16 cellular contexts compared by ENCODE assay signal in the genomic region with DNA sequence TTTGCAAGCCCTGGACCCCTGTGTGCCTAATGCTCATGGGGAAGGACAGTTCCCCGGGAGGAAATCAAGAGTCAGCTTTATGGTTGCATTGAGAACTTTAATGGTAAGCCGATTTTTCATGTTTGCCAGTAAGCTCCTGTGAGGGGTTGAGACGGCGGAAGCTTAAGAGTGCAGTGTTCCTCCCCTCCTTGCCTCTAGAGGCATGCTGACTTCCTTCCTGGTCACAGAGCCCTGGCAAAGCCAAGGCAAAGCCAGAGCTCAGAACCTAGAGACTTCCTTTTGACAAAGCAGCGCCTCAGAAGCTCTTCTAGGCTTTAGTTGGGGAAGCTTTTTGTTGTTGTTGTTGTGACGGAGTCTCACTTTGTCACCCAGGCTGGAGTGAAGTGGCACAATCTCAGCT. TPM values are rescaled to one million over a fixed set of nuclear protein-coding genes. Genes with fewer than 3 reads are reported as not detected.
DNase-seq lines count a peak whose midpoint lies in the region; ATAC-seq and TF ChIP-seq lines count a peak whose summit lies in the region.
"Had no signal": no experiment of that assay in that cellular context is flagged by ENCODE, and none has a peak within 500 bp of the region (broad histone marks: within the 10 kb centered on the region; RNA-seq: fewer than 3 reads in every experiment).

No MANE protein-coding gene starts in this region.

- H2AK5ac ChIP-seq in H9 (ENCODE audit: insufficient read length, low read length) = no peak overlapping the region

- H3K36me3 Mint-ChIP-seq in activated CD4-positive, alpha-beta T cell treated with anti-CD3 and anti-CD28 coated beads for 36 hours (ENCODE audit: low read depth) = no peaks in the 10 kb centered on the region
- H3K36me3 Mint-ChIP-seq in H9 (ENCODE audit: insufficient read depth in 1 of 3, low read depth in 3 of 3) (no peaks in the 10 kb centered on the region; a peak in 1 of 7 replicates), activated B cell treated with CpG ODN at 0.5 μM for 24 hours (ENCODE audit: low read depth) (no peaks in the 10 kb centered on the region)

- H3K56ac ChIP-seq in H9 (ENCODE audit: insufficient read length, low read depth, low read length) = no peak overlapping the region

- DNase-seq in activated CD4-positive, alpha-beta T cell treated with anti-CD3 and anti-CD28 coated beads for 36 hours = peak; percentile 46
- no peak for DNase-seq in activated CD4-positive, alpha-beta T cell treated with anti-CD3 and anti-CD28 coated beads, Interleukin-2, amount 50 U/mL, for 1 hour
- DNase-seq in H9 (peak; percentile 69), activated B cell treated with CpG ODN at 0.5 μM for 24 hours (no peak), lower lobe of right lung (no peak), kidney tubule cell (ENCODE audit: low spot score) (no peak), NCI-H510A treated with DMSO at 0.1 percent for 48 hours (lab: John Stamatoyannopoulos, UW) (no peak)
- DNase-seq: NCI-H2227 treated with DMSO at 0.1 percent for 48 hours had no signal

- POLR2A ChIA-PET in activated CD4-positive, alpha-beta T cell treated with anti-CD3 and anti-CD28 coated beads for 36 hours (lab: Charles Lee) = interaction anchor here (0.6 kb wide), 2 partner anchors 59 to 203 kb away, joined by 3 read pairs; partner anchors contain the start of gene RDM1
- POLR2A ChIA-PET in activated B cell treated with CpG ODN at 0.5 μM for 24 hours (lab: Charles Lee) = interaction anchor here (0.7 to 1.2 kb wide), 2 partner anchors 8 to 664 kb away, joined by 3 to 5 read pairs; partner anchors contain the start of gene CCL5

- H3K9me3 ChIP-seq in H9 (ENCODE audit: control insufficient read depth, low read depth, low read length) = no peaks in the 10 kb centered on the region
- no peaks in the 10 kb centered on the region for H3K9me3 ChIP-seq in lower lobe of right lung
- H3K9me3 ChIP-seq: A549, prostate gland had no signal

- H2BK5ac ChIP-seq in H9 (ENCODE audit: insufficient read length, low read length) = no peak overlapping the region

- H4K20me1 ChIP-seq in H9 (ENCODE audit: control insufficient read depth, insufficient read depth, insufficient read length) = no peaks in the 10 kb centered on the region

- peak; percentile 90 for ATAC-seq in activated CD4-positive, alpha-beta T cell treated with anti-CD3 and anti-CD28 coated beads for 36 hours
- ATAC-seq in activated B cell treated with CpG ODN at 0.5 μM for 24 hours (ENCODE audit: low read depth) (peak; percentile 45), lower lobe of right lung (peak in 1 of 2 donors; percentile 50), GM18858 (IDR thresholded peaks at IDR 0.05; ENCODE audit: unreplicated experiment) (no peak)

- H3K4ac ChIP-seq in H9 (ENCODE audit: low read depth, low read length) = no peak overlapping the region

- no peak overlapping the region for H2AFZ ChIP-seq in H9 (ENCODE audit: low read length)

- H3K27me3 Mint-ChIP-seq in activated CD4-positive, alpha-beta T cell treated with anti-CD3 and anti-CD28 coated beads for 36 hours = no peaks in the 10 kb centered on the region
- H3K27me3 Mint-ChIP-seq in H9 (ENCODE audit: low read depth) (no peaks in the 10 kb centered on the region; the same call in 1 of the 2 replicates), activated B cell treated with CpG ODN at 0.5 μM for 24 hours (no peaks in the 10 kb centered on the region)

- H2BK120ac ChIP-seq in H9 (ENCODE audit: low read depth, low read length, poor library complexity, severe bottlenecking) = no peak overlapping the region

- H3K4me1 ChIP-seq in H9 (ENCODE audit: insufficient read depth, low read length) = peaks cover 3% of the 10 kb centered on the region; the same call in 1 of the 2 replicates
- peaks cover 10% of the 10 kb centered on the region for H3K4me1 ChIP-seq in lower lobe of right lung
- H3K4me1 ChIP-seq: prostate gland had no signal

- H4K5ac ChIP-seq in H9 (ENCODE audit: insufficient read length, low read depth, low read length) = no peak overlapping the region

- H3K27ac ChIP-seq in H9 (ENCODE audit: insufficient read length, low read depth, low read length) (no peak overlapping the region), lower lobe of right lung (no peak overlapping the region)
- H3K27ac ChIP-seq: A549, KMS-11, prostate gland had no signal

- H3K27me3 ChIP-seq in H9 (ENCODE audit: insufficient read depth, low read length) (no peaks in the 10 kb centered on the region), lower lobe of right lung (ENCODE audit: low read depth) (no peaks in the 10 kb centered on the region)

- H3K9ac ChIP-seq in H9 (ENCODE audit: extremely low read depth, insufficient read length, low read length) = no peak overlapping the region
- H3K9ac ChIP-seq: KMS-11 had no signal

- no peak overlapping the region for H3K18ac ChIP-seq in H9 (ENCODE audit: insufficient read length, low read depth, low read length)

- H3K27ac Mint-ChIP-seq in activated CD4-positive, alpha-beta T cell treated with anti-CD3 and anti-CD28 coated beads for 36 hours = no peak overlapping the region
- H3K27ac Mint-ChIP-seq in H9 (no peak overlapping the region), activated B cell treated with CpG ODN at 0.5 μM for 24 hours (no peak overlapping the region)

- H2BK12ac ChIP-seq in H9 (ENCODE audit: insufficient read length, low read depth, low read length) = no peak overlapping the region

- H4K8ac ChIP-seq in H9 (replicated peaks; ENCODE audit: insufficient read length, low read depth, low read length) = no peak overlapping the region

- peaks cover 18% of the 10 kb centered on the region for H3K4me1 Mint-ChIP-seq in activated CD4-positive, alpha-beta T cell treated with anti-CD3 and anti-CD28 coated beads for 36 hours
- peaks cover 8 to 13% of the 10 kb centered on the region in 2 experiments for H3K4me1 Mint-ChIP-seq in H9
- H3K4me1 Mint-ChIP-seq in activated B cell treated with CpG ODN at 0.5 μM for 24 hours = peaks cover 14% of the 10 kb centered on the region

- TF ChIP-seq CTCF in H9 (conservative IDR thresholded peaks at IDR 0.05) = peak; percentile 37; the same call in 1 of the 3 replicates
- no peak for TF ChIP-seq CTCF in activated B cell treated with CpG ODN at 0.5 μM for 24 hours (IDR thresholded peaks at IDR 0.05)
- peak; percentile 7 for TF ChIP-seq CTCF in lower lobe of right lung (IDR thresholded peaks at IDR 0.05)

- H3K4me2 ChIP-seq in H9 (ENCODE audit: insufficient read depth, insufficient read length, low read length) = no peak overlapping the region
- H3K4me2 ChIP-seq: A549, KMS-11 had no signal

- H3K4me3 Mint-ChIP-seq in activated CD4-positive, alpha-beta T cell treated with anti-CD3 and anti-CD28 coated beads for 36 hours = no peak overlapping the region
- H3K4me3 Mint-ChIP-seq in H9 (no peak overlapping the region), activated B cell treated with CpG ODN at 0.5 μM for 24 hours (no peak overlapping the region)

- H4K91ac ChIP-seq in H9 (ENCODE audit: insufficient read length, low read depth, low read length) = no peak overlapping the region

- H3K14ac ChIP-seq in H9 (ENCODE audit: insufficient read depth, low read length) = no peak overlapping the region

- H3K79me2 ChIP-seq in H9 (ENCODE audit: insufficient read depth, low read length) = no peaks in the 10 kb centered on the region

- CTCF ChIA-PET in activated CD4-positive, alpha-beta T cell treated with anti-CD3 and anti-CD28 coated beads for 36 hours (lab: Charles Lee) = interaction anchor here (0.5 to 1.8 kb wide), 9 partner anchors 10 to 172 kb away, joined by 3 to 5 read pairs (median 3); partner anchors contain the start of gene RDM1
- CTCF ChIA-PET in activated B cell treated with CpG ODN at 0.5 μM for 24 hours (lab: Charles Lee) = no interaction called here

- no peaks in the 10 kb centered on the region for H3K23me2 ChIP-seq in H9 (ENCODE audit: insufficient read length, low read depth, low read length, poor library complexity, severe bottlenecking)

- no peaks in the 10 kb centered on the region for H3K9me3 Mint-ChIP-seq in activated CD4-positive, alpha-beta T cell treated with anti-CD3 and anti-CD28 coated beads for 36 hours (ENCODE audit: low read depth)
- H3K9me3 Mint-ChIP-seq in H9 (no peaks in the 10 kb centered on the region), activated B cell treated with CpG ODN at 0.5 μM for 24 hours (no peaks in the 10 kb centered on the region)

- no peaks in the 10 kb centered on the region for H3K79me1 ChIP-seq in H9 (ENCODE audit: insufficient read depth, low read depth, low read length, poor library complexity, severe bottlenecking)

- no peak overlapping the region for H3K23ac ChIP-seq in H9 (ENCODE audit: insufficient read length, low read depth, low read length)

- no peak overlapping the region for H2BK20ac ChIP-seq in H9 (ENCODE audit: low read depth, low read length, poor library complexity, severe bottlenecking)

- intact Hi-C loops in activated CD4-positive, alpha-beta T cell treated with anti-CD3 and anti-CD28 coated beads for 36 hours (cut with DNase I, micrococcal nuclease) = no loop called here
- intact Hi-C loops in activated B cell treated with CpG ODN at 0.5 μM for 24 hours (cut with micrococcal nuclease) (no loop called here), lower lobe of right lung (cut with DNase I) (no loop called here)

- H3K4me3 ChIP-seq in lower lobe of right lung = no peak overlapping the region
- H3K4me3 ChIP-seq: A549, prostate gland had no signal

- H3T11ph ChIP-seq in H9 (ENCODE audit: low read length) = no peak overlapping the region

- no CpG with 5 or more reads among the region's 6 CpGs for WGBS in H9 (ENCODE audit: extremely low coverage, insufficient read length, low lambda C conversion rate)

- H3K36me3 ChIP-seq in lower lobe of right lung = no peaks in the 10 kb centered on the region
- H3K36me3 ChIP-seq: prostate gland had no signal

- H2BK15ac ChIP-seq in H9 (ENCODE audit: low read depth, low read length) = no peak overlapping the region

RNA-seq across cellular contexts. Expression of gene HEATR9, which starts 2.7 kb away (rescaled TPM):
- total RNA-seq in activated CD4-positive, alpha-beta T cell treated with anti-CD3 and anti-CD28 coated beads for 36 hours = under 1 TPM in 1 of 2 experiments, not detected in 1; 0.18 TPM
- total RNA-seq in H9 (2021) (not detected in 2 replicates), activated B cell treated with CpG ODN at 0.5 μM for 24 hours (not detected in 2 replicates), lower lobe of right lung (0.21 TPM)
- total RNA-seq: cerebellum, fibroblast of villous mesenchyme, G401, mesenteric fat pad had no signal

RNA-seq across cellular contexts. Expression of gene CCL5, which starts 8.7 kb away (rescaled TPM):
- total RNA-seq in activated CD4-positive, alpha-beta T cell treated with anti-CD3 and anti-CD28 coated beads for 36 hours = 10 to 100 TPM; 33.1 to 50.4 TPM
- not detected in 2 replicates for total RNA-seq in H9 (2021)
- total RNA-seq in activated B cell treated with CpG ODN at 0.5 μM for 24 hours = 3.3 and 3.4 TPM in 2 replicates
- 18.2 TPM for total RNA-seq in lower lobe of right lung
- total RNA-seq: fibroblast of villous mesenchyme, G401 had no signal

RNA-seq across cellular contexts. Expression of gene RDM1, which starts 59.2 kb away (rescaled TPM):
- total RNA-seq in activated CD4-positive, alpha-beta T cell treated with anti-CD3 and anti-CD28 coated beads for 36 hours = 1 to 10 TPM; 4.4 to 6.5 TPM
- total RNA-seq in H9 (2021) (9.0 and 9.8 TPM in 2 replicates), activated B cell treated with CpG ODN at 0.5 μM for 24 hours (not detected in 2 replicates), lower lobe of right lung (not detected)
- total RNA-seq: mesenteric fat pad had no signal

Comparison
In these comparisons a context has a peak if more than half of its experiments do, and no peak if none do; other contexts are left out.
1. DNase-seq: peak in activated CD4-positive, alpha-beta T cell treated with anti-CD3 and anti-CD28 coated beads for 36 hours (single experiment) and H9 (single experiment); none in activated CD4-positive, alpha-beta T cell treated with anti-CD3 and anti-CD28 coated beads, Interleukin-2, amount 50 U/mL, for 1 hour (single experiment), activated B cell treated with CpG ODN at 0.5 μM for 24 hours (single experiment), lower lobe of right lung (single experiment), kidney tubule cell (single experiment) and NCI-H510A treated with DMSO at 0.1 percent for 48 hours (single experiment).